Comparison of ENCODE assay signal across 17 cellular contexts in the genomic region with DNA sequence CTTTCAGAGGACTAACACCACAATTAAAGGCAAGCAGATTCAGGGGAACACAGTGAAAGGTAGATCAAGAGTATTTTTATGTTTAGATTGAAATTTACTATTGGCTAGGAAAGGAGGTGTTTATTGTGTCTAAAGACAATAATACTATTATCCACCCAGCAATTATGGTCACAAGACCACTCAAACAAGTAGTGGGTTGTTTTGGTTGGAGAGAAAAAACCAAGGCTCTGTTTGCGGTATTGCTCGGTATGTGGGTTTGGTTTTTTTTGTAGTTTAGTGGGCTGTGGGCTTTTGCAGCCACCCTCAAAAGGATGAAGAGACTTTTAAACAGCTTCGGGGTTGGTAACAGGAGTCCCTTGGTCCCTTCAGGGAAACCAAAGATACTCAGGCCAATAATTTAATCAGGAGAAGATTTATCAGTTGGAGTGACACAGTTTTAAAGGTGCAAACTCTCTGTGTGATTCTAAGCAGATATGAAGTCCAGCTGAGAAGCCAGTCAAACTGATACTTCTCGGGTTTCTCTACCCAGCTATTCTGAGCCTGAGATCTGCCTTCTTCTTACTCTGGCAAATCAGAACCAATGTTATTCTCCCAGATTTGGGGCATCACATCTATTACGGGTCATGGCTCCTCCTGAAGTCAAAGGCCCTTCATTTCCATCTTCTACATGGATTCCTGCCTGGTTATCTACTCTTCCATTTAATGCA. TPM values are rescaled to one million over a fixed set of nuclear protein-coding genes. Genes with fewer than 3 reads are reported as not detected.
A peak's percentile ranks its signal among the peaks of the same experiment; 100 is the strongest.
DNase-seq lines count a peak whose midpoint lies in the region; ATAC-seq and TF ChIP-seq lines count a peak whose summit lies in the region.
"Had no signal": no experiment of that assay in that cellular context is flagged by ENCODE, and none has a peak within 500 bp of the region (broad histone marks: within the 10 kb centered on the region; RNA-seq: fewer than 3 reads in every experiment).

No MANE protein-coding gene starts in this region.

- no peak for TF ChIP-seq CTCF in foreskin fibroblast (IDR thresholded peaks at IDR 0.05; ENCODE audit: low read depth, low read length)

- no peak overlapping the region for H3K4me3 ChIP-seq in foreskin fibroblast (ENCODE audit: low read depth in 1 of 2, low read length in 2 of 2)
- H3K4me3 ChIP-seq: GM23248 had no signal

- peak overlapping the region; percentile 82 for H3K27ac ChIP-seq in substantia nigra (ENCODE audit: low read depth, low read length, poor library complexity, severe bottlenecking)
- H3K27ac ChIP-seq: GM23248 had no signal

- peak in 1 of 49 donors; percentile 17 for DNase-seq in substantia nigra (lab: John Stamatoyannopoulos, UW)
- DNase-seq in ureter (ENCODE audit: low spot score): no peak
- no peak for DNase-seq in activated CD4-positive, CD25-positive, alpha-beta regulatory T cell (lab: John Stamatoyannopoulos, UW)
- DNase-seq in activated CD4-positive, alpha-beta T cell treated with anti-CD3 and anti-CD28 coated beads for 1 hour: no peak
- no peak for DNase-seq in foreskin fibroblast
- DNase-seq: activated CD8-positive, alpha-beta memory T cell treated with anti-CD3 and anti-CD28 coated beads, Interleukin-2, amount 50 U/mL, for 4 hours; amniotic stem cell; CD8-positive, alpha-beta memory T cell; GM23248; NCI-H1092 treated with DMSO at 0.1 percent for 48 hours; NCI-H526; right cardiac atrium; SIG-M5 had no signal

- ATAC-seq in GM19043 (IDR thresholded peaks at IDR 0.05; ENCODE audit: low read depth, unreplicated experiment) (peak; percentile 49), HG02623 (IDR thresholded peaks at IDR 0.05; ENCODE audit: unreplicated experiment) (peak; percentile 45), HG03442 (IDR thresholded peaks at IDR 0.05; ENCODE audit: unreplicated experiment) (peak; percentile 70)
- ATAC-seq: right cardiac atrium had no signal

RNA-seq across cellular contexts. Expression of a gene that starts 55.3 kb away (rescaled TPM):
- 4.4 TPM for total RNA-seq in ureter
- total RNA-seq: CD8-positive, alpha-beta memory T cell; GM23248; myocyte had no signal
